In genomic region chr3:120795959-120796358, GRCh38 we compare ENCODE assay signal across 15 cellular contexts.
"Had no signal": no experiment of that assay in that cellular context is flagged by ENCODE, and none has a peak within 500 bp of the region (broad histone marks: within the 10 kb centered on the region; RNA-seq: fewer than 3 reads in every experiment).

No MANE protein-coding gene starts in this region.

- H3K36me3 ChIP-seq: heart left ventricle, suprapubic skin, thyroid gland had no signal

- H3K4me3 ChIP-seq: dorsolateral prefrontal cortex, heart left ventricle, smooth muscle cell, suprapubic skin, thyroid gland had no signal

- DNase-seq: cortex of kidney; dorsolateral prefrontal cortex; effector CD8-positive, alpha-beta T cell; foreskin melanocyte; heart left ventricle; hippocampal formation; mesendoderm; naive thymus-derived CD4-positive, alpha-beta T cell; nephron progenitor cell; stimulated activated CD4-positive, alpha-beta T cell treated with anti-CD3 and anti-CD28 coated beads, Interleukin-2, amount 100 ng/mL, for 48 hours; stimulated activated naive CD4-positive, alpha-beta T cell treated with Interleukin-2 at 50 U/mL for 16 hours; thyroid gland had no signal

- H3K27me3 ChIP-seq: dorsolateral prefrontal cortex, heart left ventricle, suprapubic skin, thyroid gland had no signal

- ATAC-seq: heart left ventricle; naive thymus-derived CD4-positive, alpha-beta T cell had no signal

- FAIRE-seq: urothelium cell line had no signal

- H3K9me3 ChIP-seq: heart left ventricle, suprapubic skin, thyroid gland had no signal

- H3K4me1 ChIP-seq: heart left ventricle, suprapubic skin, thyroid gland had no signal

- H3K27ac ChIP-seq: heart left ventricle, suprapubic skin, thyroid gland had no signal
